In genomic region chr3:186616299-186616617, GRCh38 we compare ENCODE assay signal across 1 cellular context.
TF ChIP-seq lines count a peak whose summit lies in the region.

No MANE protein-coding gene starts in this region.

TF ChIP-seq in HepG2, 621 proteins besides CTCF, POLR2A, EP300 and RAD21 (continued from another document):
- TF ChIP-seq GABPB1 (CRISPR knock-in tag; IDR thresholded peaks at IDR 0.05) (no peak), ZNF136 (CRISPR knock-in tag; IDR thresholded peaks at IDR 0.05; ENCODE audit: low read depth) (0 out of 2 replicates have a peak, but pooled peaks have one; percentile 1), MTF1 (CRISPR knock-in tag; IDR thresholded peaks at IDR 0.05) (no peak)
